21 cellular contexts compared by ENCODE assay signal in the genomic region with DNA sequence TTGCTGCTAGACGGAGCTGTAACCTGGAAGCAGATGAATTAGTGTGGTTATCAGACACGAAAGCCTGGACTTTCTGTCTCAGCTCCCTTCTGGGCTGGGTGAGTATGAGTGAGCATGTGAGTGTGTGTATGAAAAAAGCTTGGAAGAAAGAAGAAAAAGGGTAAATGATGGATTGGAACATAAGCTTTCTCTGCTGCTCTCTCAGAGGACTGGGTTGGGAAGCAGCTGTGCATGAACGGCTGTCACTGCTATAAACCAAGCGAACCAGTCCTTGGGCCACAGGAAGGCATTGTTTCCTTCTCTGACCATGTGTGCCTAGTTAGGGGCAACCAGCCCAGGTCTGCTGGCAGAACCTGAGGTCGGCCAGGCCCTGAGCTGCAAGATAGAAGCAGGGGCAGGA.
"Had no signal": no experiment of that assay in that cellular context is flagged by ENCODE, and none has a peak within 500 bp of the region (broad histone marks: within the 10 kb centered on the region; RNA-seq: fewer than 3 reads in every experiment).

No MANE protein-coding gene starts in this region.

- H3K4me1 Mint-ChIP-seq: memory B cell; naive thymus-derived CD4-positive, alpha-beta T cell had no signal

- H3K36me3 ChIP-seq: ovary, uterus had no signal

- ATAC-seq: naive thymus-derived CD4-positive, alpha-beta T cell; psoas muscle; right cardiac atrium; stimulated activated naive B cell treated with anti-CD40 and anti-IgM and Interleukin-4, amounts not matched to agents 10 μg/mL and 1 μg/mL and 100 μg/mL, for 72 hours; upper lobe of right lung had no signal

- H3K4me3 ChIP-seq: dorsolateral prefrontal cortex, esophagus squamous epithelium, lung, ovary, psoas muscle, thoracic aorta, tibial nerve, upper lobe of right lung, uterus had no signal

- H3K27ac Mint-ChIP-seq: memory B cell; nephron progenitor cell; stimulated activated naive B cell treated with anti-CD40 and anti-IgM and Interleukin-4, amounts not matched to agents 10 μg/mL and 1 μg/mL and 100 μg/mL, for 72 hours; stimulated activated naive CD8-positive, alpha-beta T cell treated with anti-CD3 and anti-CD28 coated beads, Interleukin-15, Interleukin-2, amounts not matched to agents 100 ng/mL and 50 ng/mL, for 24 hours had no signal

- H3K4me3 Mint-ChIP-seq: memory B cell; naive thymus-derived CD4-positive, alpha-beta T cell; nephron progenitor cell; stimulated activated naive B cell treated with anti-CD40 and anti-IgM and Interleukin-4, amounts not matched to agents 10 μg/mL and 1 μg/mL and 100 μg/mL, for 72 hours; stimulated activated naive CD8-positive, alpha-beta T cell treated with anti-CD3 and anti-CD28 coated beads, Interleukin-15, Interleukin-2, amounts not matched to agents 100 ng/mL and 50 ng/mL, for 24 hours had no signal

- DNase-seq: dorsolateral prefrontal cortex; effector CD4-positive, alpha-beta T cell; esophagus squamous epithelium; foreskin melanocyte; naive thymus-derived CD4-positive, alpha-beta T cell; nephron progenitor cell; nucleus accumbens; ovary; right cardiac atrium; small intestine; stimulated activated CD4-positive, alpha-beta T cell treated with anti-CD3 and anti-CD28 coated beads, Interleukin-15, amount 100 ng/mL, for 24 hours; stimulated activated CD4-positive, alpha-beta T cell treated with anti-CD3 and anti-CD28 coated beads, Interleukin-2, amount 100 ng/mL, for 48 hours; stimulated activated naive B cell treated with anti-CD40 and anti-IgM and Interleukin-4, amounts not matched to agents 10 μg/mL and 1 μg/mL and 100 μg/mL, for 72 hours; upper lobe of right lung had no signal

- H3K9me3 ChIP-seq: esophagus squamous epithelium, ovary, psoas muscle, thoracic aorta, tibial nerve, upper lobe of right lung, uterus had no signal

- H3K27me3 ChIP-seq: dorsolateral prefrontal cortex, esophagus squamous epithelium, ovary, tibial nerve, upper lobe of right lung, uterus had no signal

- H3K9me3 Mint-ChIP-seq: memory B cell; naive thymus-derived CD4-positive, alpha-beta T cell; nephron progenitor cell; stimulated activated naive B cell treated with anti-CD40 and anti-IgM and Interleukin-4, amounts not matched to agents 10 μg/mL and 1 μg/mL and 100 μg/mL, for 72 hours; stimulated activated naive CD8-positive, alpha-beta T cell treated with anti-CD3 and anti-CD28 coated beads, Interleukin-15, Interleukin-2, amounts not matched to agents 100 ng/mL and 50 ng/mL, for 24 hours had no signal

- H3K27ac ChIP-seq: dorsolateral prefrontal cortex, esophagus squamous epithelium, ovary, psoas muscle, thoracic aorta, tibial nerve, upper lobe of right lung, uterus had no signal

- H3K36me3 Mint-ChIP-seq: memory B cell; naive thymus-derived CD4-positive, alpha-beta T cell; stimulated activated naive B cell treated with anti-CD40 and anti-IgM and Interleukin-4, amounts not matched to agents 10 μg/mL and 1 μg/mL and 100 μg/mL, for 72 hours had no signal
